In genomic region chr2:158979775-158980174, GRCh38 we compare ENCODE assay signal across 32 cellular contexts.
"Had no signal": no experiment of that assay in that cellular context is flagged by ENCODE, and none has a peak within 500 bp of the region (broad histone marks: within the 10 kb centered on the region; RNA-seq: fewer than 3 reads in every experiment).

No MANE protein-coding gene starts in this region.

- H3K27ac Mint-ChIP-seq: activated CD4-positive, alpha-beta memory T cell treated with anti-CD3 and anti-CD28 coated beads, Interleukin-2, amount 10 ng/mL, durations not matched to agents 7 days and 5 days; activated CD4-positive, alpha-beta T cell treated with anti-CD3 and anti-CD28 coated beads, Interleukin-2, amount 10 ng/mL, durations not matched to agents 7 days and 5 days; activated naive CD4-positive, alpha-beta T cell treated with anti-CD3 and anti-CD28 coated beads, Interleukin-2, amount 10 ng/mL, durations not matched to agents 7 days and 5 days; activated naive CD8-positive, alpha-beta T cell treated with anti-CD3 and anti-CD28 coated beads, Interleukin-2, amount 10 ng/mL, durations not matched to agents 7 days and 5 days; activated T-cell treated with anti-CD3 and anti-CD28 coated beads, Interleukin-2, amount 50 U/mL, for 24 hours; progenitor cell of endocrine pancreas; stimulated activated effector memory CD8-positive, alpha-beta T cell treated with anti-CD3 and anti-CD28 coated beads, Interleukin-12 subunit alpha, Interleukin-12 subunit beta, amount 100 ng/mL, for 72 hours; stimulated activated naive CD8-positive, alpha-beta T cell treated with anti-CD3 and anti-CD28 coated beads, Interleukin-15, Interleukin-2, amounts not matched to agents 100 ng/mL and 50 ng/mL, for 24 hours; WTC11 had no signal

- H3K36me3 Mint-ChIP-seq: activated naive CD4-positive, alpha-beta T cell treated with anti-CD3 and anti-CD28 coated beads, Interleukin-2, amount 10 ng/mL, durations not matched to agents 7 days and 5 days; activated naive CD8-positive, alpha-beta T cell treated with anti-CD3 and anti-CD28 coated beads, Interleukin-2, amount 10 ng/mL, durations not matched to agents 7 days and 5 days; stimulated activated effector memory CD8-positive, alpha-beta T cell treated with anti-CD3 and anti-CD28 coated beads, Interleukin-12 subunit alpha, Interleukin-12 subunit beta, amount 100 ng/mL, for 72 hours; WTC11 had no signal

- H3K4me3 Mint-ChIP-seq: activated CD4-positive, alpha-beta memory T cell treated with anti-CD3 and anti-CD28 coated beads, Interleukin-2, amount 10 ng/mL, durations not matched to agents 7 days and 5 days; activated CD4-positive, alpha-beta T cell treated with anti-CD3 and anti-CD28 coated beads, Interleukin-2, amount 10 ng/mL, durations not matched to agents 7 days and 5 days; activated naive CD4-positive, alpha-beta T cell treated with anti-CD3 and anti-CD28 coated beads, Interleukin-2, amount 10 ng/mL, durations not matched to agents 7 days and 5 days; activated naive CD8-positive, alpha-beta T cell treated with anti-CD3 and anti-CD28 coated beads, Interleukin-2, amount 10 ng/mL, durations not matched to agents 7 days and 5 days; activated T-cell treated with anti-CD3 and anti-CD28 coated beads, Interleukin-2, amount 50 U/mL, for 24 hours; nephron progenitor cell; stimulated activated effector memory CD8-positive, alpha-beta T cell treated with anti-CD3 and anti-CD28 coated beads, Interleukin-12 subunit alpha, Interleukin-12 subunit beta, amount 100 ng/mL, for 72 hours; stimulated activated naive CD8-positive, alpha-beta T cell treated with anti-CD3 and anti-CD28 coated beads, Interleukin-15, Interleukin-2, amounts not matched to agents 100 ng/mL and 50 ng/mL, for 24 hours; WTC11 had no signal

- H3K27me3 ChIP-seq: cardiac muscle cell, colonic mucosa, neutrophil, uterus had no signal

- H3K9me3 ChIP-seq: colonic mucosa, left ventricle myocardium inferior, neutrophil, thoracic aorta, uterus had no signal

- H3K4me3 ChIP-seq: cardiac muscle cell, colonic mucosa, left ventricle myocardium inferior, thoracic aorta, uterus had no signal

- H3K9me3 Mint-ChIP-seq: activated CD4-positive, alpha-beta memory T cell treated with anti-CD3 and anti-CD28 coated beads, Interleukin-2, amount 10 ng/mL, durations not matched to agents 7 days and 5 days; activated CD4-positive, alpha-beta T cell treated with anti-CD3 and anti-CD28 coated beads, Interleukin-2, amount 10 ng/mL, durations not matched to agents 7 days and 5 days; activated naive CD4-positive, alpha-beta T cell treated with anti-CD3 and anti-CD28 coated beads, Interleukin-2, amount 10 ng/mL, durations not matched to agents 7 days and 5 days; activated naive CD8-positive, alpha-beta T cell treated with anti-CD3 and anti-CD28 coated beads, Interleukin-2, amount 10 ng/mL, durations not matched to agents 7 days and 5 days; activated T-cell treated with anti-CD3 and anti-CD28 coated beads, Interleukin-2, amount 50 U/mL, for 24 hours; stimulated activated effector memory CD8-positive, alpha-beta T cell treated with anti-CD3 and anti-CD28 coated beads, Interleukin-12 subunit alpha, Interleukin-12 subunit beta, amount 100 ng/mL, for 72 hours; stimulated activated naive CD8-positive, alpha-beta T cell treated with anti-CD3 and anti-CD28 coated beads, Interleukin-15, Interleukin-2, amounts not matched to agents 100 ng/mL and 50 ng/mL, for 24 hours had no signal

- H3K27ac ChIP-seq: cardiac muscle cell, colonic mucosa, left ventricle myocardium inferior, neutrophil, thoracic aorta, uterus had no signal

- H3K27me3 Mint-ChIP-seq: progenitor cell of endocrine pancreas had no signal

- DNase-seq: activated CD4-positive, alpha-beta memory T cell treated with anti-CD3 and anti-CD28 coated beads, Interleukin-2, amount 10 ng/mL, durations not matched to agents 7 days and 5 days; activated CD4-positive, alpha-beta T cell treated with anti-CD3 and anti-CD28 coated beads for 1 hour; activated CD4-positive, alpha-beta T cell treated with anti-CD3 and anti-CD28 coated beads, Interleukin-2, amount 10 ng/mL, durations not matched to agents 7 days and 5 days; activated CD8-positive, alpha-beta memory T cell treated with anti-CD3 and anti-CD28 coated beads, Interleukin-2, amount 50 U/mL, for 48 hours; activated gamma-delta T cell; activated naive CD4-positive, alpha-beta T cell treated with anti-CD3 and anti-CD28 coated beads, Interleukin-2, amount 10 ng/mL, durations not matched to agents 7 days and 5 days; activated naive CD8-positive, alpha-beta T cell treated with anti-CD3 and anti-CD28 coated beads, Interleukin-2, amount 10 ng/mL, durations not matched to agents 7 days and 5 days; activated T-cell treated with anti-CD3 and anti-CD28 coated beads, Interleukin-2, amount 50 U/mL, for 24 hours; amygdala; cerebellar nuclear complex; colonic mucosa; effector CD8-positive, alpha-beta T cell; erythroblast; islet precursor cell; left ventricle myocardium inferior; nephron progenitor cell; retina; small intestine; stimulated activated CD4-positive, alpha-beta T cell treated with anti-CD3 and anti-CD28 coated beads, Interleukin-4, amount 100 ng/mL, for 24 hours; T-helper 2 cell; trophoblast cell; uterus had no signal

- H3K36me3 ChIP-seq: cardiac muscle cell, colonic mucosa, left ventricle myocardium inferior, neutrophil, thoracic aorta, uterus had no signal

- H3K4me1 Mint-ChIP-seq: activated CD4-positive, alpha-beta memory T cell treated with anti-CD3 and anti-CD28 coated beads, Interleukin-2, amount 10 ng/mL, durations not matched to agents 7 days and 5 days; activated CD4-positive, alpha-beta T cell treated with anti-CD3 and anti-CD28 coated beads, Interleukin-2, amount 10 ng/mL, durations not matched to agents 7 days and 5 days; activated naive CD4-positive, alpha-beta T cell treated with anti-CD3 and anti-CD28 coated beads, Interleukin-2, amount 10 ng/mL, durations not matched to agents 7 days and 5 days; activated naive CD8-positive, alpha-beta T cell treated with anti-CD3 and anti-CD28 coated beads, Interleukin-2, amount 10 ng/mL, durations not matched to agents 7 days and 5 days had no signal

- ATAC-seq: sciatic nerve; stimulated activated effector memory CD8-positive, alpha-beta T cell treated with anti-CD3 and anti-CD28 coated beads, Interleukin-12 subunit alpha, Interleukin-12 subunit beta, amount 100 ng/mL, for 72 hours; WTC11 had no signal

- H3K4me1 ChIP-seq: colonic mucosa, uterus had no signal

- FAIRE-seq: endometrium, frontal cortex, small intestine had no signal
